18 cellular contexts compared by ENCODE assay signal in genomic region chr5:170226661-170227060, GRCh38. TPM values are rescaled to one million over a fixed set of nuclear protein-coding genes. Genes with fewer than 3 reads are reported as not detected.
DNase-seq lines count a peak whose midpoint lies in the region; ATAC-seq and TF ChIP-seq lines count a peak whose summit lies in the region.
"Had no signal": no experiment of that assay in that cellular context is flagged by ENCODE, and none has a peak within 500 bp of the region (broad histone marks: within the 10 kb centered on the region; RNA-seq: fewer than 3 reads in every experiment).

No MANE protein-coding gene starts in this region.

- no peaks in the 10 kb centered on the region for H3K9me3 Mint-ChIP-seq in MCF 10A (ENCODE audit: unreplicated experiment)
- H3K9me3 Mint-ChIP-seq: CD8-positive, alpha-beta T cell had no signal

- H3K4me3 Mint-ChIP-seq in MCF 10A (ENCODE audit: unreplicated experiment) = no peak overlapping the region
- H3K4me3 Mint-ChIP-seq: CD8-positive, alpha-beta T cell had no signal

- peak overlapping the region; percentile 6 for H3K27ac Mint-ChIP-seq in MCF 10A (ENCODE audit: low read depth, unreplicated experiment)
- H3K27ac Mint-ChIP-seq: CD8-positive, alpha-beta T cell had no signal

- 45% methylated on average over 2 of the region's 2 CpGs for WGBS in mammary epithelial cell (ENCODE audit: low coverage, missing lambda C conversion rate)

- in situ Hi-C loops in mammary epithelial cell (cut with MboI; ENCODE audit: low sequenced_read_pairs in 2 of 2) = loop anchor here in 1 of 2 donors (5.0 kb wide), 1 partner anchor 196 kb away; no protein-coding TSS in a partner anchor

- dilution Hi-C loops in mammary epithelial cell (cut with HindIII; ENCODE audit: low sequenced_read_pairs) = loop anchor here (5.0 kb wide), 1 partner anchor 66 kb away; no protein-coding TSS in a partner anchor

- H3K79me2 ChIP-seq in mammary epithelial cell (ENCODE audit: insufficient read depth, low read length) = no peaks in the 10 kb centered on the region

- H3K27me3 Mint-ChIP-seq in MCF 10A (ENCODE audit: insufficient read depth, unreplicated experiment) = no peaks in the 10 kb centered on the region

- no peaks in the 10 kb centered on the region for H3K4me1 Mint-ChIP-seq in MCF 10A (ENCODE audit: insufficient read depth, unreplicated experiment)

- no peaks in the 10 kb centered on the region for H3K27me3 ChIP-seq in mammary epithelial cell (ENCODE audit: insufficient read depth, low read length)
- H3K27me3 ChIP-seq in uterus = no peaks in the 10 kb centered on the region

- intact Hi-C loops in MCF 10A (cut with micrococcal nuclease) = loop anchor here (1.0 to 2.0 kb wide), 5 partner anchors 42 to 397 kb away; no protein-coding TSS in a partner anchor
- intact Hi-C loops in mammary epithelial cell (cut with micrococcal nuclease) = loop anchor here (1.0 kb wide), 5 partner anchors 42 to 407 kb away; no protein-coding TSS in a partner anchor
- intact Hi-C loops in sciatic nerve (cut with DNase I) = loop anchor here (10.0 kb wide), 1 partner anchor 198 kb away; no protein-coding TSS in a partner anchor
- intact Hi-C loops in uterus (cut with DNase I; ENCODE audit: low total_unique reads) = loop anchor here (10.0 kb wide), 1 partner anchor 398 kb away; no protein-coding TSS in a partner anchor

- CTCF ChIA-PET in MCF 10A (lab: Yijun Ruan, JAX) = interaction anchor here (0.6 to 12.5 kb wide), 42 partner anchors 10 to 424 kb away, joined by 3 to 465 read pairs (median 7); partner anchors contain the start of gene INSYN2B
- CTCF ChIA-PET in mammary epithelial cell (lab: Charles Lee; ENCODE audit: low non-redundant PET) = no interaction called here

- H3K36me3 ChIP-seq in mammary epithelial cell (ENCODE audit: insufficient read depth, low read length) = no peaks in the 10 kb centered on the region
- H3K36me3 ChIP-seq in uterus = no peaks in the 10 kb centered on the region

- no peaks in the 10 kb centered on the region for H4K20me1 ChIP-seq in mammary epithelial cell (ENCODE audit: insufficient read depth, low read length)

- no peaks in the 10 kb centered on the region for H3K36me3 Mint-ChIP-seq in MCF 10A (ENCODE audit: insufficient read depth, unreplicated experiment)
- H3K36me3 Mint-ChIP-seq: CD8-positive, alpha-beta T cell had no signal

- H3K4me3 ChIP-seq in mammary epithelial cell (replicated peaks in 1 of 3; ENCODE audit: insufficient read depth in 1 of 3, low read depth in 2 of 3, low read length in 3 of 3) (no peak overlapping the region), uterus (no peak overlapping the region)
- H3K4me3 ChIP-seq: GM12878, SK-N-MC had no signal

- H3K4me1 ChIP-seq in mammary epithelial cell (ENCODE audit: insufficient read depth, low read length) = no peaks in the 10 kb centered on the region
- no peaks in the 10 kb centered on the region for H3K4me1 ChIP-seq in uterus

- H2AFZ ChIP-seq in mammary epithelial cell (ENCODE audit: low read depth, low read length) = no peak overlapping the region

- no peak overlapping the region for H3K27ac ChIP-seq in mammary epithelial cell (ENCODE audit: insufficient read depth, low read depth, low read length)
- peak overlapping the region; percentile 78 for H3K27ac ChIP-seq in uterus
- H3K27ac ChIP-seq: KMS-11, SK-N-MC had no signal

- BruUV-seq in MCF 10A (replicated peaks; lab: Mats Ljungman, UMichigan) (no TSS peak), mammary epithelial cell (replicated peaks; lab: Mats Ljungman, UMichigan) (no TSS peak)

- TF ChIP-seq POLR2A in uterus (IDR thresholded peaks at IDR 0.05) = no peak

- H3K9me3 ChIP-seq in mammary epithelial cell (replicated peaks; ENCODE audit: insufficient read depth, low read length) (no peaks in the 10 kb centered on the region), uterus (no peaks in the 10 kb centered on the region)

- TF ChIP-seq CTCF in MCF 10A (IDR thresholded peaks at IDR 0.05; ENCODE audit: unreplicated experiment) (no peak), mammary epithelial cell (conservative IDR thresholded peaks at IDR 0.05 in 1 of 2, IDR thresholded peaks at IDR 0.05 in 1 of 2; ENCODE audit: extremely low read depth in 1 of 2, insufficient read depth in 1 of 2, low read depth in 1 of 2, low read length in 2 of 2) (no peak), uterus (IDR thresholded peaks at IDR 0.05) (no peak)

- no peak overlapping the region for H3K9ac ChIP-seq in mammary epithelial cell (ENCODE audit: insufficient read depth, low read length)
- H3K9ac ChIP-seq: KMS-11 had no signal

- POLR2A ChIA-PET in MCF 10A (lab: Yijun Ruan, JAX) = interaction anchor here (0.6 to 1.2 kb wide), 4 partner anchors 9 to 191 kb away, joined by 3 to 4 read pairs (median 3); no protein-coding TSS in a partner anchor

- ATAC-seq in sciatic nerve = peak; percentile 69
- ATAC-seq in HG02852 (IDR thresholded peaks at IDR 0.05; ENCODE audit: unreplicated experiment) = no peak
- no peak for ATAC-seq in GM21381 (IDR thresholded peaks at IDR 0.05; ENCODE audit: unreplicated experiment)

- DNase-seq in MCF 10A (ENCODE audit: unreplicated experiment) = no peak
- no peak for DNase-seq in mammary epithelial cell
- DNase-seq in SK-N-DZ (ENCODE audit: low spot score) = peak; percentile 4
- DNase-seq in sciatic nerve (ENCODE audit: low spot score) = no peak
- DNase-seq in uterus = peak; percentile 36 to 37
- DNase-seq in inferior parietal cortex (ENCODE audit: extremely low spot score) = no peak
- DNase-seq: 8988T; CD8-positive, alpha-beta T cell; DND-41; GOT3; HCEC 1CT; NCI-H2171 treated with DMSO at 0.1 percent for 48 hours; NCI-H69 had no signal

- no peak overlapping the region for H3K4me2 ChIP-seq in mammary epithelial cell (ENCODE audit: insufficient read depth, low read depth, low read length)
- H3K4me2 ChIP-seq: KMS-11 had no signal

RNA-seq across cellular contexts. Expression of gene C5orf58, which starts 6.1 kb away (rescaled TPM):
- total RNA-seq in MCF 10A (2022) (not detected in 2 replicates), mammary epithelial cell (not detected), sciatic nerve (not detected), uterus (not detected)
- not detected for polyA plus RNA-seq in mammary epithelial cell
- not detected for polyA minus RNA-seq in mammary epithelial cell
- not detected in 2 replicates for polyA plus RNA-seq in SK-N-DZ (2014; cell fraction: cytosol; rRNA removed)
- not detected in 2 replicates for polyA plus RNA-seq in SK-N-DZ (2014; cell fraction: nucleus; rRNA removed)
- total RNA-seq: CD8-positive, alpha-beta T cell; GM12878 had no signal

Comparison
In these comparisons a context has a peak if more than half of its experiments do, and no peak if none do; other contexts are left out.
1. DNase-seq: peak in SK-N-DZ (single experiment) and uterus (2 of 2); none in MCF 10A (single experiment), mammary epithelial cell (single experiment), sciatic nerve (single experiment) and inferior parietal cortex (single experiment).